Comparison of ENCODE assay signal across 2 cellular contexts in genomic region chr2:226508005-226508404, GRCh38.
TF ChIP-seq lines count a peak whose summit lies in the region.

No MANE protein-coding gene starts in this region.

TF ChIP-seq in SK-N-SH treated with all-trans-retinoic acid at 6 μM for 48 hours, 23 proteins besides CTCF, POLR2A, EP300 and RAD21:
- no peak for TF ChIP-seq PATZ1 (CRISPR knock-in tag; IDR thresholded peaks at IDR 0.05; ENCODE audit: borderline replicate concordance)
- TF ChIP-seq GLIS3 (CRISPR knock-in tag; IDR thresholded peaks at IDR 0.05) = no peak
- no peak for TF ChIP-seq BACH2 (CRISPR knock-in tag; IDR thresholded peaks at IDR 0.05; ENCODE audit: borderline replicate concordance)
- no peak for TF ChIP-seq CSRNP3 (CRISPR knock-in tag; IDR thresholded peaks at IDR 0.05)
- no peak for TF ChIP-seq TSHZ2 (CRISPR knock-in tag; IDR thresholded peaks at IDR 0.05)
- TF ChIP-seq ESRRG (CRISPR knock-in tag; IDR thresholded peaks at IDR 0.05) = no peak
- no peak for TF ChIP-seq ZFP3 (CRISPR knock-in tag; IDR thresholded peaks at IDR 0.05)
- no peak for TF ChIP-seq ZNF565 (CRISPR knock-in tag; conservative IDR thresholded peaks at IDR 0.05; ENCODE audit: low read depth)

TF ChIP-seq in GM23338, 12 proteins besides CTCF, POLR2A, EP300 and RAD21 (continued from another document):
- TF ChIP-seq REST (IDR thresholded peaks at IDR 0.05; ENCODE audit: unreplicated experiment) (no peak), CREB1 (CRISPR knock-in tag; IDR thresholded peaks at IDR 0.05; ENCODE audit: low read depth) (no peak), EZH2 (IDR thresholded peaks at IDR 0.05; ENCODE audit: low read depth, unreplicated experiment) (no peak), JUNB (IDR thresholded peaks at IDR 0.05; ENCODE audit: unreplicated experiment) (no peak), EZH2phosphoT487 (IDR thresholded peaks at IDR 0.05; ENCODE audit: unreplicated experiment) (no peak), ZNF462 (CRISPR knock-in tag; IDR thresholded peaks at IDR 0.05) (no peak), POLR2AphosphoS5 (IDR thresholded peaks at IDR 0.05; ENCODE audit: low read depth) (no peak), ZNF331 (CRISPR knock-in tag; IDR thresholded peaks at IDR 0.05; ENCODE audit: low read depth) (no peak), ZNF114 (CRISPR knock-in tag; IDR thresholded peaks at IDR 0.05) (no peak), NANOG (IDR thresholded peaks at IDR 0.05; ENCODE audit: borderline replicate concordance) (no peak), STAT1 (IDR thresholded peaks at IDR 0.05; ENCODE audit: unreplicated experiment) (no peak)
